ENCODE assay signal across 15 cellular contexts in the genomic region with DNA sequence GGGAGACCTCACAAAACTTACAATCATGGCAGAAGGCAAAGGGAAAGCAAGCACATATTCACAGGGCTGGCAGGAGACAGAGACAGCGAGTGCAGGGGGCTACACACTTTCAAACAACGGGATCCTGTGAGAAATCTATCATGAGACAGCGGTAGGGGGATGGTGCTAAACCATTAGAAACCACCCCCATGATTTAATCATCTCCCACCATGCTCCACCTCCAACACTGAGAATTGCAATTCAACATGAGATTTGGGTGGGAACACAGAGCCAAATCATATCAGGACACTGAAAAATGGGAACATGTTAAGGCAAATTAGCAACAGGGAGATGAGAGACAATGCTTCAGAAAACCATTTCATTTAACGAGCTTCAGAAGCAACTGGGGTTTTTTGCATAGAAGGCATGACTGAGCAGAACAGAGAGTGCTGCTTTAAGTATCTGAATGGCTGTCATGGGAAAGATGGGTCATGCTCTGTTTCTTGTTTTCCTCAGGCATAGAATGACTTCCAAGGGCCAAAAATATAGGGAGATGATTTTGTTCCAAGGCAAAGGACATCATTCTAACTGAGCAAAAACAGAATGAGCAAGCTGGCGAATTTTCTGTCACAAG.
A peak's percentile ranks its signal among the peaks of the same experiment; 100 is the strongest.
DNase-seq lines count a peak whose midpoint lies in the region; ATAC-seq and TF ChIP-seq lines count a peak whose summit lies in the region.
"Had no signal": no experiment of that assay in that cellular context is flagged by ENCODE, and none has a peak within 500 bp of the region (broad histone marks: within the 10 kb centered on the region; RNA-seq: fewer than 3 reads in every experiment).

No MANE protein-coding gene starts in this region.

- ATAC-seq in HG02798 (IDR thresholded peaks at IDR 0.05; ENCODE audit: poor library complexity, unreplicated experiment) (peak; percentile 38), left lung (no peak)
- ATAC-seq: HepG2, Panc1, Right ventricle myocardium inferior had no signal

- DNase-seq in OCI-M1 (lab: John Stamatoyannopoulos, UW) (peak; percentile 38), foreskin melanocyte (peak; percentile 53), NCI-H1105 (lab: John Stamatoyannopoulos, UW) (no peak), left lung (no peak), HPDE6-E6E7 (ENCODE audit: extremely low spot score) (no peak), caudate nucleus (lab: John Stamatoyannopoulos, UW) (no peak)
- DNase-seq: CD4-positive, CD25-positive, alpha-beta regulatory T cell; Kasumi-1; NCI-H1930; NK-92 treated with Interleukin-12 subunit alpha and Interleukin-12 subunit beta, amount 100 ng/mL, for 24 hours had no signal

- peak overlapping the region; percentile 27 for H3K4me2 ChIP-seq in DOHH2 (ENCODE audit: low read length)

- H3K27ac ChIP-seq in DOHH2 (ENCODE audit: low read depth, low read length) (no peak overlapping the region), left lung (no peak overlapping the region), caudate nucleus (ENCODE audit: low read depth, low read length) (no peak overlapping the region)

- no peaks in the 10 kb centered on the region for H3K79me2 ChIP-seq in DOHH2 (ENCODE audit: control insufficient read depth, low read length)

- H4K20me1 ChIP-seq in DOHH2 (ENCODE audit: control insufficient read depth, insufficient read depth, low read depth, low read length): no peaks in the 10 kb centered on the region

- H3K36me3 ChIP-seq in DOHH2 (ENCODE audit: control insufficient read depth, low read length): no peaks in the 10 kb centered on the region
- H3K36me3 ChIP-seq in left lung: no peaks in the 10 kb centered on the region

- H3F3A ChIP-seq in DOHH2 (ENCODE audit: control insufficient read depth, insufficient read depth): no peaks in the 10 kb centered on the region

- no peak overlapping the region for H3K4me3 ChIP-seq in DOHH2 (ENCODE audit: low read length)
- no peak overlapping the region for H3K4me3 ChIP-seq in left lung

- no peaks in the 10 kb centered on the region for H3K9me3 ChIP-seq in DOHH2 (ENCODE audit: control insufficient read depth, insufficient read depth, low read length)
- no peaks in the 10 kb centered on the region for H3K9me3 ChIP-seq in left lung

- H3K9me2 ChIP-seq in DOHH2 (replicated peaks; ENCODE audit: control insufficient read depth, low read length): no peaks in the 10 kb centered on the region

- H3K4me1 ChIP-seq in DOHH2 (ENCODE audit: control insufficient read depth, low read length) (peaks cover 7% of the 10 kb centered on the region), left lung (no peaks in the 10 kb centered on the region)

- intact Hi-C loops in left lung (cut with DNase I): no loop called here

- no peak for TF ChIP-seq CTCF in DOHH2 (IDR thresholded peaks at IDR 0.05; ENCODE audit: low read depth, low read length, poor library complexity, severe bottlenecking)
- TF ChIP-seq CTCF in left lung (IDR thresholded peaks at IDR 0.05): no peak

- no peaks in the 10 kb centered on the region for H3K27me3 ChIP-seq in DOHH2 (ENCODE audit: control insufficient read depth, low read length)
- no peaks in the 10 kb centered on the region for H3K27me3 ChIP-seq in left lung

Comparison
In these comparisons a context has a peak if more than half of its experiments do, and no peak if none do; other contexts are left out.
1. DNase-seq: peak in OCI-M1 (single experiment) and foreskin melanocyte (single experiment); none in NCI-H1105 (single experiment), left lung (0 of 2), HPDE6-E6E7 (single experiment) and caudate nucleus (0 of 61).